24 cellular contexts compared by ENCODE assay signal in the genomic region with DNA sequence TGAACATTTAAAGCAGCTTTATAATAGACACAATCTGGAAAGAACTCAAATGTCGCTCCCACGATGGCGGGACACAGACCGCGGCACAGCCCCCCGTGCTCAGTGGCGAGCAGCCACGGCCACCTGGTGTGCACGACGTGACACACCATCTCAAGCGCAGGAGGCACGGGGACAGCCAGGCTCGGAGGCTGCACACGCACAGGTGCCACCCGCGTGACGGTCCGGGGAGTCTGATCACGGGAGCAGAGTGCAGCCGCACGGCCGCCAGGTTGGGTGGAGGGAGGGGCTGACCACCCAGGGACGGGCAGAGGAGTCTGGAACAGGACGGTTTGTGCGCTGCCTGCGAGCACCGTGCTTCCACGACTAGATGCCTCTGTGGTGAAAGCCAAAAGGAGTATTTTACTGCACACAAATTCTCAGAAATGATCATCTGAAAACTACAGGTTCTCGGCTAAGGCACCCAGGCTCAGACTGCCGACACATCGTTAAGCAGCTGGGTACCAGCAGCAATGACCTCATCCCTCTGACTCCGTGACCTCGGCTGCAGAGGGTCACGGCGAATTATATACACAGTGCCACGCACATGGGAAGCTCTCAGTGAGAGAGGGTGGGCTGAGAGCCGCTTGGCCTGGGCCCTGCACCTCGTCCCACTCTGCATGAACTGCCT. TPM values are rescaled to one million over a fixed set of nuclear protein-coding genes. Genes with fewer than 3 reads are reported as not detected.
"Had no signal": no experiment of that assay in that cellular context is flagged by ENCODE, and none has a peak within 500 bp of the region (broad histone marks: within the 10 kb centered on the region; RNA-seq: fewer than 3 reads in every experiment).

No MANE protein-coding gene starts in this region.

- H3K4me3 Mint-ChIP-seq: activated naive CD8-positive, alpha-beta T cell; activated T-cell treated with anti-CD3 and anti-CD28 coated beads, Interleukin-2, amount 50 U/mL, for 24 hours; activated T-helper 17 cell treated with anti-CD3 and anti-CD28 coated beads, Interleukin-2, amount 50 U/mL, for 72 hours; dendritic cell treated with granulocyte-macrophage colony-stimulating factor and Interleukin-4, amounts not matched to agents 40 ng/mL and 50 ng/mL, for 4 days; natural killer cell; stimulated activated naive B cell treated with anti-CD40 and anti-IgM and Interleukin-4, amounts not matched to agents 10 μg/mL and 1 μg/mL and 100 μg/mL, for 72 hours; type B pancreatic cell; WTC11 had no signal

- H3K36me3 Mint-ChIP-seq: activated naive CD8-positive, alpha-beta T cell; natural killer cell; type B pancreatic cell; WTC11 had no signal

- H3K36me3 ChIP-seq: left ventricle myocardium inferior, sigmoid colon had no signal

- H3K27ac Mint-ChIP-seq: activated naive CD8-positive, alpha-beta T cell; activated T-cell treated with anti-CD3 and anti-CD28 coated beads, Interleukin-2, amount 50 U/mL, for 24 hours; activated T-helper 17 cell treated with anti-CD3 and anti-CD28 coated beads, Interleukin-2, amount 50 U/mL, for 72 hours; dendritic cell treated with granulocyte-macrophage colony-stimulating factor and Interleukin-4, amounts not matched to agents 40 ng/mL and 50 ng/mL, for 4 days; natural killer cell; stimulated activated naive B cell treated with anti-CD40 and anti-IgM and Interleukin-4, amounts not matched to agents 10 μg/mL and 1 μg/mL and 100 μg/mL, for 72 hours; type B pancreatic cell; WTC11 had no signal

- ATAC-seq: activated T-helper 17 cell treated with anti-CD3 and anti-CD28 coated beads, Interleukin-2, amount 50 U/mL, for 72 hours; foreskin keratinocyte; natural killer cell; stimulated activated naive B cell treated with anti-CD40 and anti-IgM and Interleukin-4, amounts not matched to agents 10 μg/mL and 1 μg/mL and 100 μg/mL, for 72 hours; WTC11 had no signal

- H3K27ac ChIP-seq: foreskin keratinocyte, left ventricle myocardium inferior, sigmoid colon, testis had no signal

- H3K4me3 ChIP-seq: left ventricle myocardium inferior, sigmoid colon, smooth muscle cell, testis had no signal

- H3K9me3 Mint-ChIP-seq: activated T-cell treated with anti-CD3 and anti-CD28 coated beads, Interleukin-2, amount 50 U/mL, for 24 hours; activated T-helper 17 cell treated with anti-CD3 and anti-CD28 coated beads, Interleukin-2, amount 50 U/mL, for 72 hours; dendritic cell treated with granulocyte-macrophage colony-stimulating factor and Interleukin-4, amounts not matched to agents 40 ng/mL and 50 ng/mL, for 4 days; natural killer cell; stimulated activated naive B cell treated with anti-CD40 and anti-IgM and Interleukin-4, amounts not matched to agents 10 μg/mL and 1 μg/mL and 100 μg/mL, for 72 hours; type B pancreatic cell; WTC11 had no signal

- H3K4me1 Mint-ChIP-seq: activated T-helper 17 cell treated with anti-CD3 and anti-CD28 coated beads, Interleukin-2, amount 50 U/mL, for 72 hours; natural killer cell; WTC11 had no signal

- H3K27me3 ChIP-seq: foreskin keratinocyte, sigmoid colon, testis had no signal

- H3K27me3 Mint-ChIP-seq: activated naive CD8-positive, alpha-beta T cell; activated T-cell treated with anti-CD3 and anti-CD28 coated beads, Interleukin-2, amount 50 U/mL, for 24 hours; activated T-helper 17 cell treated with anti-CD3 and anti-CD28 coated beads, Interleukin-2, amount 50 U/mL, for 72 hours; dendritic cell treated with granulocyte-macrophage colony-stimulating factor and Interleukin-4, amounts not matched to agents 40 ng/mL and 50 ng/mL, for 4 days; stimulated activated naive B cell treated with anti-CD40 and anti-IgM and Interleukin-4, amounts not matched to agents 10 μg/mL and 1 μg/mL and 100 μg/mL, for 72 hours; type B pancreatic cell had no signal

- DNase-seq: activated CD8-positive, alpha-beta memory T cell treated with anti-CD3 and anti-CD28 coated beads for 24 hours; activated CD8-positive, alpha-beta memory T cell treated with anti-CD3 and anti-CD28 coated beads, Interleukin-2, amount 50 U/mL, for 4 hours; activated T-cell treated with anti-CD3 and anti-CD28 coated beads, Interleukin-2, amount 50 U/mL, for 24 hours; effector CD4-positive, alpha-beta T cell; erythroblast; foreskin keratinocyte; left ventricle myocardium inferior; mammary epithelial cell; midbrain; natural killer cell; occipital lobe; sigmoid colon; stimulated activated CD4-positive, alpha-beta T cell treated with anti-CD3 and anti-CD28 coated beads, Interleukin-15, amount 100 ng/mL, for 24 hours; stimulated activated CD8-positive, alpha-beta memory T cell treated with anti-CD3 and anti-CD28 coated beads, Interleukin-4, amount 100 ng/mL, for 48 hours; stimulated activated naive B cell treated with anti-CD40 and anti-IgM and Interleukin-4, amounts not matched to agents 10 μg/mL and 1 μg/mL and 100 μg/mL, for 72 hours; T-helper 9 cell; testis had no signal

- H3K9me3 ChIP-seq: left ventricle myocardium inferior, sigmoid colon, testis had no signal

RNA-seq across cellular contexts. Expression of a gene that starts 7.5 kb away (rescaled TPM):
- total RNA-seq: T-helper 1 cell treated with Interleukin-12 subunit alpha and Interleukin-12 subunit beta and Interleukin-4 antibody, amounts not matched to agents 30 ng/mL and 1 ng/mL, for 36 hours had no signal

RNA-seq across cellular contexts. Expression of a gene that starts 36.0 kb away (rescaled TPM):
- total RNA-seq: foreskin keratinocyte had no signal
- polyA plus RNA-seq: foreskin keratinocyte had no signal
